ENCODE assay signal across 23 cellular contexts in genomic region chr3:12751548-12751947, GRCh38. TPM values are rescaled to one million over a fixed set of nuclear protein-coding genes. Genes with fewer than 3 reads are reported as not detected.
A peak's percentile ranks its signal among the peaks of the same experiment; 100 is the strongest.
DNase-seq lines count a peak whose midpoint lies in the region; ATAC-seq, FAIRE-seq and TF ChIP-seq lines count a peak whose summit lies in the region.
"Had no signal": no experiment of that assay in that cellular context is flagged by ENCODE, and none has a peak within 500 bp of the region (broad histone marks: within the 10 kb centered on the region; RNA-seq: fewer than 3 reads in every experiment).

No MANE protein-coding gene starts in this region.

- POLR2A ChIA-PET in HCT116 (lab: Charles Lee): no interaction called here

- peaks cover 15 to 53% of the 10 kb centered on the region in 2 experiments for H3K4me1 ChIP-seq in HCT116 (ENCODE audit: control insufficient read depth in 1 of 2, insufficient read depth in 2 of 2, low read length in 2 of 2)
- H3K4me1 ChIP-seq in esophagus squamous epithelium: peaks cover 8 to 69% (median 29%) of the 10 kb centered on the region in 3 donors
- H3K4me1 ChIP-seq in psoas muscle: peaks cover 28% of the 10 kb centered on the region

- H3K27ac ChIP-seq in HCT116 (ENCODE audit: low read depth, low read length) (no peak overlapping the region), esophagus squamous epithelium (peak overlapping the region in 3 of 4 donors; percentile 82 to 96 (median 84)), psoas muscle (peak overlapping the region; percentile 88)
- H3K27ac ChIP-seq: BLaER1, lower lobe of right lung, parathyroid adenoma, SK-N-MC, spleen had no signal

- no peak for TF ChIP-seq RAD21 in HCT116 (IDR thresholded peaks at IDR 0.05; ENCODE audit: low read depth)

- no peaks in the 10 kb centered on the region for H3K27me3 ChIP-seq in HCT116 (ENCODE audit: insufficient read depth, low read length)
- H3K27me3 ChIP-seq in esophagus squamous epithelium: no peaks in the 10 kb centered on the region
- no peaks in the 10 kb centered on the region for H3K27me3 ChIP-seq in psoas muscle (ENCODE audit: insufficient read depth in 3 of 3, low read length in 2 of 3)
- H3K27me3 ChIP-seq: BLaER1, gastroesophageal sphincter had no signal

- intact Hi-C loops in HCT116 (cut with micrococcal nuclease) (no loop called here), esophagus squamous epithelium (cut with DNase I) (no loop called here), psoas muscle (cut with DNase I) (loop anchor here in 1 of 2 donors (2.0 kb wide), 1 partner anchor 47 kb away; no protein-coding TSS in a partner anchor)

- H3K4me2 ChIP-seq in HCT116 (ENCODE audit: low read length): peak overlapping the region; percentile 34; the same call in 1 of the 2 replicates
- H3K4me2 ChIP-seq: BLaER1 had no signal

- H3K4me3 ChIP-seq in HCT116 (replicated peaks in 1 of 2; ENCODE audit: low read depth in 1 of 2, low read length in 2 of 2) (no peak overlapping the region), esophagus squamous epithelium (no peak overlapping the region), psoas muscle (no peak overlapping the region)
- H3K4me3 ChIP-seq: BLaER1, gastroesophageal sphincter, lower lobe of right lung, SK-N-MC, spleen, thoracic aorta had no signal

- H2AFZ ChIP-seq in HCT116 (ENCODE audit: low read depth, low read length, poor library complexity, severe bottlenecking): no peak overlapping the region
- H2AFZ ChIP-seq: parathyroid adenoma had no signal

- no peaks in the 10 kb centered on the region for H3K36me3 ChIP-seq in HCT116 (ENCODE audit: control insufficient read depth in 1 of 2, insufficient read depth in 2 of 2, low read length in 2 of 2)
- peaks cover 0 to 42% (median 0%) of the 10 kb centered on the region in 3 donors for H3K36me3 ChIP-seq in esophagus squamous epithelium
- no peaks in the 10 kb centered on the region for H3K36me3 ChIP-seq in psoas muscle (ENCODE audit: insufficient read depth in 1 of 2, low read depth in 1 of 2)
- H3K36me3 ChIP-seq: BLaER1, gastroesophageal sphincter, lower lobe of right lung, spleen, thoracic aorta had no signal

- TF ChIP-seq POLR2A in HCT116 (IDR thresholded peaks at IDR 0.05; ENCODE audit: borderline replicate concordance, extremely low read depth, insufficient read depth, insufficient read length): no peak
- no peak for TF ChIP-seq POLR2A in esophagus squamous epithelium (IDR thresholded peaks at IDR 0.05)

- no peaks in the 10 kb centered on the region for H3K9me3 ChIP-seq in HCT116 (ENCODE audit: control insufficient read depth in 1 of 2, insufficient read depth in 1 of 2, low read depth in 1 of 2, low read length in 2 of 2)
- no peaks in the 10 kb centered on the region for H3K9me3 ChIP-seq in esophagus squamous epithelium
- no peaks in the 10 kb centered on the region for H3K9me3 ChIP-seq in psoas muscle
- H3K9me3 ChIP-seq: BLaER1, gastroesophageal sphincter, lower lobe of right lung, spleen, thoracic aorta had no signal

- no peak for DNase-seq in HCT116 (ENCODE audit: low read depth, low spot score)
- peak; percentile 49 for DNase-seq in RPMI7951 (ENCODE audit: low read depth)
- no peak for DNase-seq in esophagus squamous epithelium (lab: John Stamatoyannopoulos, UW)
- no peak for DNase-seq in psoas muscle
- no peak for DNase-seq in NCI-H2029 treated with DMSO at 0.1 percent for 48 hours (lab: John Stamatoyannopoulos, UW)
- no peak for DNase-seq in D721Med (ENCODE audit: insufficient read length, low spot score)
- no peak for DNase-seq in AG20443 (ENCODE audit: low spot score)
- DNase-seq: activated CD4-positive, alpha-beta T cell treated with anti-CD3 and anti-CD28 coated beads for 36 hours; activated effector memory CD4-positive, alpha-beta T cell treated with anti-CD3 and anti-CD28 coated beads, Interleukin-2, amount 50 U/mL, for 16 hours; amygdala; DMS 273 treated with DMSO at 0.1 percent for 48 hours; lower lobe of right lung; naive thymus-derived CD4-positive, alpha-beta T cell; NCI-H187; NCI-H524; spleen had no signal

- no peaks in the 10 kb centered on the region for H4K20me1 ChIP-seq in HCT116 (ENCODE audit: insufficient read depth)
- H4K20me1 ChIP-seq: BLaER1 had no signal

- no peak for TF ChIP-seq CTCF in HCT116 (IDR thresholded peaks at IDR 0.05 in 2 of 3, conservative IDR thresholded peaks at IDR 0.05 in 1 of 3; ENCODE audit: borderline replicate concordance in 1 of 3, insufficient read depth in 1 of 3, low read depth in 2 of 3, low read length in 2 of 3)
- no peak for TF ChIP-seq CTCF in esophagus squamous epithelium (IDR thresholded peaks at IDR 0.05)
- TF ChIP-seq CTCF in psoas muscle (IDR thresholded peaks at IDR 0.05): no peak
- no peak for TF ChIP-seq CTCF in D721Med (IDR thresholded peaks at IDR 0.05; ENCODE audit: insufficient read depth, missing control alignments)

- 76 to 80% methylated on average over 7 of the region's 7 CpGs for WGBS in esophagus squamous epithelium, 2 donors
- WGBS in psoas muscle, 3 donors: 47 to 60% (median 51%) methylated on average over 7 of the region's 7 CpGs

- CTCF ChIA-PET in HCT116 (lab: Charles Lee): no interaction called here

- H3K9ac ChIP-seq in HCT116 (ENCODE audit: low read length): no peak overlapping the region
- H3K9ac ChIP-seq: BLaER1, parathyroid adenoma had no signal

- H3K79me2 ChIP-seq in HCT116 (ENCODE audit: insufficient read depth, low read length): no peaks in the 10 kb centered on the region
- H3K79me2 ChIP-seq: parathyroid adenoma had no signal

- RAD21 ChIA-PET in HCT116 (lab: Charles Lee; ENCODE audit: low non-redundant PET in 1 of 2, low total read pairs in 2 of 2, uncharacterized antibody in 2 of 2, unreplicated experiment in 2 of 2): no interaction called here

- no peak for FAIRE-seq in D721Med (lab: Jason Lieb, UNC)
- FAIRE-seq: GM19239 had no signal

- ATAC-seq in HCT116 (no peak), psoas muscle (peak; percentile 86 to 90 (median 90)), HG03135 (IDR thresholded peaks at IDR 0.05; ENCODE audit: unreplicated experiment) (no peak)
- ATAC-seq: gastroesophageal sphincter; lower lobe of right lung; naive thymus-derived CD4-positive, alpha-beta T cell had no signal

- BruUV-seq in HCT116 (replicated peaks; lab: Mats Ljungman, UMichigan): no TSS peak

- H3K9me2 ChIP-seq in HCT116 (ENCODE audit: insufficient read depth): no peaks in the 10 kb centered on the region

TF ChIP-seq in HCT116, 20 proteins besides CTCF, POLR2A, EP300 and RAD21:
- TF ChIP-seq MAX (IDR thresholded peaks at IDR 0.05) (no peak), SP1 (IDR thresholded peaks at IDR 0.05; ENCODE audit: low read depth) (no peak), SRF (IDR thresholded peaks at IDR 0.05; ENCODE audit: low read depth) (no peak), REST (IDR thresholded peaks at IDR 0.05; ENCODE audit: low read depth) (no peak)

RNA-seq across cellular contexts. Expression of gene TMEM40, which starts 7.5 kb away (rescaled TPM):
- 12.3 TPM for total RNA-seq in HCT116 (2021; ENCODE audit: unreplicated experiment)
- polyA plus RNA-seq in HCT116 (2012): 18.8 and 19.6 TPM in 2 replicates
- not detected in 2 replicates for total RNA-seq in RPMI7951 (2014; rRNA removed; shearing (Covaris generic))
- 10 to 100 TPM; 43.9 to 79.1 (median 53.4) TPM for total RNA-seq in esophagus squamous epithelium
- total RNA-seq in psoas muscle: 1 to 10 TPM in 3 of 4 donors, under 1 TPM in 1; 0.59 to 4.4 (median 2.3) TPM
- polyA plus RNA-seq in psoas muscle: under 1 TPM; 0.30 to 0.52 (median 0.40) TPM
- total RNA-seq: activated CD4-positive, alpha-beta T cell treated with anti-CD3 and anti-CD28 coated beads for 36 hours; thoracic aorta had no signal
- polyA plus RNA-seq: naive thymus-derived CD4-positive, alpha-beta T cell had no signal

RNA-seq across cellular contexts. Expression of gene CAND2, which starts 44.9 kb away (rescaled TPM):
- not detected for total RNA-seq in HCT116 (2021; ENCODE audit: unreplicated experiment)
- 0.06 and 0.16 TPM in 2 replicates for polyA plus RNA-seq in HCT116 (2012)
- under 0.01 and 0.29 TPM in 2 replicates for total RNA-seq in RPMI7951 (2014; rRNA removed; shearing (Covaris generic))
- 1 to 10 TPM in 1 of 4 donors, under 1 TPM in 3; 0.61 to 1.7 (median 0.91) TPM for total RNA-seq in esophagus squamous epithelium
- 100 to 1,000 TPM; 128 to 220 (median 138) TPM for total RNA-seq in psoas muscle
- 10 to 100 TPM in 2 of 3 donors, 1 to 10 TPM in 1; 3.7 to 65.3 (median 48.8) TPM for polyA plus RNA-seq in psoas muscle

Comparison
In these comparisons a context has a peak if more than half of its experiments do, and no peak if none do; other contexts are left out.
1. ATAC-seq: peak in psoas muscle (4 of 4); none in HCT116 (single experiment) and HG03135 (single experiment).
2. RNA of gene CAND2, which starts 44.9 kb away (total RNA-seq): 128 to 220 TPM in psoas muscle; 0.61 to 1.7 TPM in esophagus squamous epithelium, not detected in HCT116 (single experiment) and under 0.01 to 0.29 TPM in RPMI7951; every median in the first group is over 10 times any median in the second.